In genomic region chr1:87111659-87112339, GRCh38 we compare ENCODE assay signal across 17 cellular contexts.
DNase-seq lines count a peak whose midpoint lies in the region; ATAC-seq and TF ChIP-seq lines count a peak whose summit lies in the region.
"Had no signal": no experiment of that assay in that cellular context is flagged by ENCODE, and none has a peak within 500 bp of the region (broad histone marks: within the 10 kb centered on the region; RNA-seq: fewer than 3 reads in every experiment).

No MANE protein-coding gene starts in this region.

- H3K27ac Mint-ChIP-seq in CD4-positive, alpha-beta T cell = no peak overlapping the region
- H3K27ac Mint-ChIP-seq: B cell; CD4-positive, alpha-beta memory T cell; GM23338 had no signal

- CTCF ChIA-PET in A673 (lab: Charles Lee) = no interaction called here
- CTCF ChIA-PET in CD4-positive, alpha-beta T cell (lab: Charles Lee) = no interaction called here

- peak; percentile 39 for DNase-seq in A673 (ENCODE audit: low spot score)
- peak; percentile 65 for DNase-seq in NCI-H82 (lab: John Stamatoyannopoulos, UW)
- DNase-seq in hepatocyte (ENCODE audit: low spot score) = no peak
- DNase-seq in CD4-positive, alpha-beta T cell = no peak
- DNase-seq in SKM-1 treated with dmso at 0.1 percent for 144 hours (lab: John Stamatoyannopoulos, UW; ENCODE audit: unreplicated experiment) = no peak
- DNase-seq in HPDE6-E6E7 (ENCODE audit: extremely low spot score) = no peak
- no peak for DNase-seq in H7
- DNase-seq: 8988T; C1 segment of cervical spinal cord; CD4-positive, alpha-beta memory T cell; DMS153; DMS79 treated with DMSO at 0.1 percent for 48 hours; EL had no signal

- TF ChIP-seq CTCF in A673 (conservative IDR thresholded peaks at IDR 0.05; ENCODE audit: low read depth, low read length) (no peak), hepatocyte (IDR thresholded peaks at IDR 0.05; ENCODE audit: poor library complexity) (no peak)
- no peak for TF ChIP-seq CTCF in CD4-positive, alpha-beta T cell (IDR thresholded peaks at IDR 0.05)

- H3K27me3 Mint-ChIP-seq in CD4-positive, alpha-beta T cell = no peaks in the 10 kb centered on the region
- H3K27me3 Mint-ChIP-seq: B cell; CD4-positive, alpha-beta memory T cell had no signal

- no peaks in the 10 kb centered on the region for H3K9me3 Mint-ChIP-seq in CD4-positive, alpha-beta T cell
- H3K9me3 Mint-ChIP-seq: GM23338 had no signal

- intact Hi-C loops in A673 (cut with micrococcal nuclease; ENCODE audit: unreplicated experiment) = no loop called here
- intact Hi-C loops in CD4-positive, alpha-beta T cell (cut with DNase I, micrococcal nuclease) = no loop called here

- no peaks in the 10 kb centered on the region for H3K36me3 Mint-ChIP-seq in CD4-positive, alpha-beta T cell (ENCODE audit: low read depth)
- H3K36me3 Mint-ChIP-seq: CD4-positive, alpha-beta memory T cell had no signal

- H3K27me3 ChIP-seq in A673 (replicated peaks; ENCODE audit: insufficient read depth, low read depth, low read length, poor library complexity) = no peaks in the 10 kb centered on the region
- H3K27me3 ChIP-seq in hepatocyte = no peaks in the 10 kb centered on the region
- H3K27me3 ChIP-seq in CD4-positive, alpha-beta T cell (ENCODE audit: control insufficient read depth, insufficient read depth, low read length) = no peaks in the 10 kb centered on the region
- peaks cover 3% of the 10 kb centered on the region; the same call in 1 of the 2 replicates for H3K27me3 ChIP-seq in H7 (ENCODE audit: control insufficient read depth, insufficient read depth, low read length)

- no peaks in the 10 kb centered on the region for H4K20me1 ChIP-seq in hepatocyte (ENCODE audit: insufficient read depth, poor library complexity, severe bottlenecking)

- H3K9me2 ChIP-seq in hepatocyte (replicated peaks; ENCODE audit: insufficient read depth) = no peaks in the 10 kb centered on the region

- H3K4me3 ChIP-seq in A673 (ENCODE audit: low read depth, low read length, poor library complexity, severe bottlenecking) = no peak overlapping the region
- H3K4me3 ChIP-seq in hepatocyte = no peak overlapping the region
- no peak overlapping the region for H3K4me3 ChIP-seq in H7 (ENCODE audit: insufficient read depth, low read depth, low read length)
- H3K4me3 ChIP-seq: GM23338, HAP-1 had no signal

- no TSS peak for BruUV-seq in A673 (replicated peaks; lab: Mats Ljungman, UMichigan)

- no peak overlapping the region for H3K4me3 Mint-ChIP-seq in CD4-positive, alpha-beta T cell
- H3K4me3 Mint-ChIP-seq: B cell; CD4-positive, alpha-beta memory T cell; GM23338 had no signal

- H3K27ac ChIP-seq in A673 (ENCODE audit: low read depth, low read length, poor library complexity, severe bottlenecking) (no peak overlapping the region), hepatocyte (peak overlapping the region; percentile 58)
- H3K27ac ChIP-seq in CD4-positive, alpha-beta T cell (ENCODE audit: low read depth, low read length) = no peak overlapping the region

- no peaks in the 10 kb centered on the region for H3K4me1 Mint-ChIP-seq in CD4-positive, alpha-beta T cell (ENCODE audit: low read depth)

- H3K36me3 ChIP-seq in A673 (ENCODE audit: insufficient read depth, low read length, poor library complexity, severe bottlenecking) (no peaks in the 10 kb centered on the region), hepatocyte (replicated peaks; ENCODE audit: insufficient read depth, low read depth) (no peaks in the 10 kb centered on the region), H7 (replicated peaks; ENCODE audit: control insufficient read depth, insufficient read depth, low read length) (no peaks in the 10 kb centered on the region)
- H3K36me3 ChIP-seq: HAP-1 had no signal

- POLR2A ChIA-PET in A673 (lab: Charles Lee; ENCODE audit: low non-redundant PET) = no interaction called here
- POLR2A ChIA-PET in CD4-positive, alpha-beta T cell (lab: Charles Lee) = no interaction called here

- no peaks in the 10 kb centered on the region for H3K9me3 ChIP-seq in A673 (ENCODE audit: low read depth, low read length, poor library complexity, severe bottlenecking)
- no peaks in the 10 kb centered on the region for H3K9me3 ChIP-seq in hepatocyte (ENCODE audit: low read depth)
- no peaks in the 10 kb centered on the region for H3K9me3 ChIP-seq in CD4-positive, alpha-beta T cell (ENCODE audit: control insufficient read depth, low read length)
- H3K9me3 ChIP-seq: HAP-1 had no signal

- H2AFZ ChIP-seq in hepatocyte = no peak overlapping the region
- H2AFZ ChIP-seq: GM23338 had no signal

- 45% methylated on average over 5 of the region's 5 CpGs for WGBS in hepatocyte (ENCODE audit: low lambda C conversion rate, missing lambda C conversion rate)

- ATAC-seq in SK-N-SH treated with all-trans-retinoic acid at 6 μM for 48 hours = peak; percentile 89
- ATAC-seq in CD4-positive, alpha-beta T cell (ENCODE audit: poor library complexity) = no peak
- ATAC-seq: GM23338 had no signal

- H3K4me1 ChIP-seq in A673 (ENCODE audit: insufficient read depth, low read length, poor library complexity, severe bottlenecking) (peaks cover 45% of the 10 kb centered on the region), hepatocyte (ENCODE audit: insufficient read depth) (peaks cover 14% of the 10 kb centered on the region)

- H3K4me2 ChIP-seq in hepatocyte = peak overlapping the region; percentile 38
- H3K4me2 ChIP-seq: GM23338 had no signal

- no peaks in the 10 kb centered on the region for H3K79me2 ChIP-seq in hepatocyte

TF ChIP-seq in SK-N-SH treated with all-trans-retinoic acid at 6 μM for 48 hours, 23 proteins besides CTCF, POLR2A, EP300 and RAD21:
- TF ChIP-seq ISL1 (CRISPR knock-in tag; IDR thresholded peaks at IDR 0.05) (peak; percentile 93), ZC3H10 (CRISPR knock-in tag; IDR thresholded peaks at IDR 0.05) (no peak), TCF4 (CRISPR knock-in tag; IDR thresholded peaks at IDR 0.05; ENCODE audit: borderline replicate concordance) (peak; percentile 95), TOX (CRISPR knock-in tag; IDR thresholded peaks at IDR 0.05; ENCODE audit: borderline replicate concordance) (no peak), ZNF8 (CRISPR knock-in tag; IDR thresholded peaks at IDR 0.05) (0 out of 2 replicates have a peak, but pooled peaks have one; percentile 18), ARNTL (CRISPR knock-in tag; IDR thresholded peaks at IDR 0.05; ENCODE audit: borderline replicate concordance, low read depth) (no peak), TSHZ2 (CRISPR knock-in tag; IDR thresholded peaks at IDR 0.05) (peak; percentile 90)

Comparison
In these comparisons a context has a peak if more than half of its experiments do, and no peak if none do; other contexts are left out.
1. DNase-seq: peak in A673 (single experiment) and NCI-H82 (single experiment); none in hepatocyte (single experiment), CD4-positive, alpha-beta T cell (0 of 10), SKM-1 treated with dmso at 0.1 percent for 144 hours (single experiment), HPDE6-E6E7 (single experiment) and H7 (single experiment).